8 cellular contexts compared by ENCODE assay signal in the genomic region with DNA sequence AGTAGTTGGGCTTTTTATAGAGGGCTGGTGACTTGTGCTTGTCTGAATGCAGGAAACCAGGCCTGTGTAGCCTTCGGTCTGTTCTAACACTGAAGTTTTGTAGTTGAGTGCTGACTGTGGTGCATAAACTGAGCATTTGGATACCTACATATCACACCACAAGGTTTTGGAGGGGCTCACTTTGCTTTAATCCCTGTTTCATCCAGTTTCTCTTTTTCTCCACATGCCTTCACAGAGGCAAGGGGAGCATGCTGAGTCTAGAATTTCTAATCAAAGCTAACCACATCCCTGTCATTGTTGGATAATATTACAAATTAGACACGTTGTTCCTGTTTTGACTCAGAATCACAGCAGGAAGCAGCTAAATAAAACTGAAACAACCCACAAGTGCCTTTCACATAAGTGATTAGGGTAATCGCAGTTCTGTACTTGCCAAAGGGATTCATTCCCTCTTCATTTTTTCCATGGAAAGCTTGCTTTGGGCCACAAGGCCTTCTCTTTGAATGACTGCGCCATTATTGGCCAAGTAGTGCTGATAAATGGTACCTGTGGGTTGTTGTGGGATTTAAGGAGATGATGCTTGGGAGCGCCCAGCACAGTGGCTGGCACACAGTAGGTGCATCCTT. TPM values are rescaled to one million over a fixed set of nuclear protein-coding genes. Genes with fewer than 3 reads are reported as not detected.
DNase-seq lines count a peak whose midpoint lies in the region; ATAC-seq, FAIRE-seq and TF ChIP-seq lines count a peak whose summit lies in the region.

No MANE protein-coding gene starts in this region.

- ATAC-seq in HG03108 (IDR thresholded peaks at IDR 0.05; ENCODE audit: unreplicated experiment) (peak; percentile 26), HG02588 (IDR thresholded peaks at IDR 0.05; ENCODE audit: unreplicated experiment) (no peak), GM18520 (IDR thresholded peaks at IDR 0.05; ENCODE audit: unreplicated experiment) (no peak)

- no peak for TF ChIP-seq POLR2A in GM12892 (IDR thresholded peaks at IDR 0.05; ENCODE audit: low read depth, low read length)

- DNase-seq in GM12892 (ENCODE audit: insufficient read length) (no peak), iris pigment epithelial cell (ENCODE audit: low read depth) (peak; percentile 65), kidney tubule cell (ENCODE audit: low spot score) (no peak), HK-2 (ENCODE audit: unreplicated experiment) (no peak)
- peak; percentile 31 to 50 for DNase-seq in activated CD4-positive, alpha-beta T cell treated with anti-CD3 and anti-CD28 coated beads, Interleukin-2, amount 50 U/mL, for 24 hours (ENCODE audit: low read depth in 1 of 2, low spot score in 1 of 2)

- peak; percentile 74 for FAIRE-seq in GM12892 (lab: Jason Lieb, UNC)

RNA-seq across cellular contexts. Expression of a gene that starts 48.9 kb away (rescaled TPM):
- 0.15 TPM for polyA plus RNA-seq in GM12892 (2012; ENCODE audit: missing spikeins)

Comparison
In these comparisons a context has a peak if more than half of its experiments do, and no peak if none do; other contexts are left out.
1. DNase-seq: peak in activated CD4-positive, alpha-beta T cell treated with anti-CD3 and anti-CD28 coated beads, Interleukin-2, amount 50 U/mL, for 24 hours (2 of 2) and iris pigment epithelial cell (single experiment); none in GM12892 (single experiment), kidney tubule cell (single experiment) and HK-2 (single experiment).